32 cellular contexts compared by ENCODE assay signal in genomic region chr5:151580858-151581257, GRCh38. TPM values are rescaled to one million over a fixed set of nuclear protein-coding genes. Genes with fewer than 3 reads are reported as not detected.
DNase-seq lines count a peak whose midpoint lies in the region; FAIRE-seq and TF ChIP-seq lines count a peak whose summit lies in the region.
"Had no signal": no experiment of that assay in that cellular context is flagged by ENCODE, and none has a peak within 500 bp of the region (broad histone marks: within the 10 kb centered on the region; RNA-seq: fewer than 3 reads in every experiment).

No MANE protein-coding gene starts in this region.

- H3K4ac ChIP-seq in H1 (replicated peaks; ENCODE audit: insufficient read length, low read depth, low read length): no peak overlapping the region

- no peak for TF ChIP-seq POLR2A in H1 (IDR thresholded peaks at IDR 0.05; ENCODE audit: control extremely low read depth in 1 of 2, low read depth in 2 of 2, low read length in 2 of 2)

- H3K4me3 ChIP-seq in H1 (ENCODE audit: extremely low read depth in 1 of 4, insufficient read depth in 2 of 4, low read depth in 3 of 4, low read length in 4 of 4) (no peak overlapping the region), keratinocyte (ENCODE audit: control insufficient read depth in 2 of 3, extremely low read depth in 1 of 3, insufficient read depth in 2 of 3, low read depth in 1 of 3, low read length in 3 of 3) (peak overlapping the region in 2 of 3 experiments; percentile 7 to 39), thymus (ENCODE audit: low read length) (no peak overlapping the region)
- H3K4me3 ChIP-seq: BLaER1 treated with 17β-estradiol and CSF1 and Interleukin-3, amounts not matched to agents 10 nM and 100 nM; heart right ventricle; psoas muscle; stomach; transverse colon had no signal

- no peak overlapping the region for H3K9ac ChIP-seq in H1 (replicated peaks in 1 of 4; ENCODE audit: extremely low read depth in 1 of 4, low read depth in 3 of 4, low read length in 3 of 4)
- H3K9ac ChIP-seq in keratinocyte (ENCODE audit: control insufficient read depth, extremely low read depth, insufficient read depth, low read length): peak overlapping the region; percentile 80
- H3K9ac ChIP-seq: BLaER1 treated with 17β-estradiol and CSF1 and Interleukin-3, amounts not matched to agents 10 nM and 100 nM had no signal

- POLR2A ChIA-PET in RWPE1 (lab: Yijun Ruan, JAX; ENCODE audit: low non-redundant PET): interaction anchor here (0.7 kb wide), 1 partner anchor 11 kb away, joined by 3 read pairs; no protein-coding TSS in a partner anchor
- POLR2A ChIA-PET in H1 (lab: Charles Lee; ENCODE audit: partially characterized antibody): no interaction called here

- no peak overlapping the region for H4K91ac ChIP-seq in H1 (replicated peaks; ENCODE audit: insufficient read length, low read length)

- no peak overlapping the region for H2BK15ac ChIP-seq in H1 (ENCODE audit: low read length)

- H3K27ac Mint-ChIP-seq in progenitor cell of endocrine pancreas: no peak overlapping the region
- H3K27ac Mint-ChIP-seq: activated CD4-positive, alpha-beta T cell treated with anti-CD3 and anti-CD28 coated beads, Interleukin-2, amount 10 ng/mL, durations not matched to agents 24 days and 14 days; activated naive CD8-positive, alpha-beta T cell treated with anti-CD3 and anti-CD28 coated beads, Interleukin-2, amount 50 U/mL, for 24 hours; immature natural killer cell had no signal

- no peaks in the 10 kb centered on the region for H3K23me2 ChIP-seq in H1 (ENCODE audit: low read depth, low read length)

- H3K9me3 ChIP-seq in H1 (ENCODE audit: insufficient read depth in 2 of 2, low read depth in 1 of 2, low read length in 1 of 2) (no peaks in the 10 kb centered on the region), keratinocyte (ENCODE audit: control insufficient read depth, low read depth, low read length) (no peaks in the 10 kb centered on the region), thymus (ENCODE audit: control insufficient read depth) (no peaks in the 10 kb centered on the region)
- H3K9me3 ChIP-seq: BLaER1 treated with 17β-estradiol and CSF1 and Interleukin-3, amounts not matched to agents 10 nM and 100 nM; heart right ventricle; neutrophil; psoas muscle; stomach; transverse colon had no signal

- no peaks in the 10 kb centered on the region for H3K79me1 ChIP-seq in H1 (ENCODE audit: low read depth, low read length)

- no peak overlapping the region for H2BK120ac ChIP-seq in H1 (replicated peaks; ENCODE audit: low read depth, low read length)

- H3K4me3 Mint-ChIP-seq in progenitor cell of endocrine pancreas (ENCODE audit: low read depth): no peak overlapping the region
- H3K4me3 Mint-ChIP-seq: activated CD4-positive, alpha-beta T cell treated with anti-CD3 and anti-CD28 coated beads, Interleukin-2, amount 10 ng/mL, durations not matched to agents 24 days and 14 days; activated naive CD8-positive, alpha-beta T cell treated with anti-CD3 and anti-CD28 coated beads, Interleukin-2, amount 50 U/mL, for 24 hours; immature natural killer cell had no signal

- 73% methylated on average over 6 of the region's 6 CpGs; no CpG with 5 or more reads in 1 of the 2 experiments for WGBS in H1 (ENCODE audit: extremely low coverage in 1 of 2, insufficient coverage in 1 of 2, insufficient read length in 1 of 2, insufficient replicate concordance in 2 of 2, low coverage in 1 of 2, low lambda C conversion rate in 2 of 2, missing lambda C conversion rate in 1 of 2), 2 experiments
- WGBS in thymus: 92% methylated on average over 6 of the region's 6 CpGs

- H2BK5ac ChIP-seq in H1 (ENCODE audit: low read depth, low read length): no peak overlapping the region

- no peaks in the 10 kb centered on the region for H3K9me3 Mint-ChIP-seq in progenitor cell of endocrine pancreas (ENCODE audit: low read depth)
- H3K9me3 Mint-ChIP-seq: activated CD4-positive, alpha-beta T cell treated with anti-CD3 and anti-CD28 coated beads, Interleukin-2, amount 10 ng/mL, durations not matched to agents 24 days and 14 days; activated naive CD8-positive, alpha-beta T cell treated with anti-CD3 and anti-CD28 coated beads, Interleukin-2, amount 50 U/mL, for 24 hours; immature natural killer cell had no signal

- H3K36me3 ChIP-seq in H1 (ENCODE audit: control insufficient read depth in 2 of 4, insufficient read depth in 4 of 4, low read length in 3 of 4) (no peaks in the 10 kb centered on the region), keratinocyte (ENCODE audit: control insufficient read depth in 2 of 2, extremely low read depth in 1 of 2, insufficient read depth in 2 of 2, low read length in 2 of 2) (peaks cover 12 to 32% of the 10 kb centered on the region in 2 experiments), thymus (ENCODE audit: control insufficient read depth, insufficient read depth) (no peaks in the 10 kb centered on the region)
- H3K36me3 ChIP-seq: BLaER1 treated with 17β-estradiol and CSF1 and Interleukin-3, amounts not matched to agents 10 nM and 100 nM; heart right ventricle; neutrophil; stomach; transverse colon; WERI-Rb-1 had no signal

- H2AFZ ChIP-seq in H1 (ENCODE audit: low read length): peak overlapping the region; percentile 7; the same call in 1 of the 2 replicates
- no peak overlapping the region for H2AFZ ChIP-seq in keratinocyte (ENCODE audit: control insufficient read depth, low read length)

- dilution Hi-C loops in keratinocyte (cut with MboI; ENCODE audit: extremely low pct_ligation_motif_present, low sequenced_read_pairs): no loop called here

- no peak overlapping the region; the same call in 1 of the 2 replicates for H2BK20ac ChIP-seq in H1 (ENCODE audit: low read length)

- H3K36me3 Mint-ChIP-seq in progenitor cell of endocrine pancreas (ENCODE audit: insufficient read depth): no peaks in the 10 kb centered on the region
- H3K36me3 Mint-ChIP-seq: immature natural killer cell had no signal

- TF ChIP-seq CTCF in RWPE1 (conservative IDR thresholded peaks at IDR 0.05; ENCODE audit: low read depth) (no peak), H1 (IDR thresholded peaks at IDR 0.05; ENCODE audit: control extremely low read depth in 1 of 3, insufficient read depth in 1 of 3, low read depth in 1 of 3, low read length in 3 of 3) (0 out of 4 replicates have a peak, but pooled peaks of 1 of the 3 experiments have one; percentile 3), keratinocyte (optimal IDR thresholded peaks at IDR 0.05 in 1 of 3, IDR thresholded peaks at IDR 0.05 in 1 of 3, conservative IDR thresholded peaks at IDR 0.05 in 1 of 3; ENCODE audit: extremely low read depth in 1 of 3, insufficient read depth in 2 of 3, low read length in 3 of 3) (peak in 1 of 3 experiments; percentile 16), progenitor cell of endocrine pancreas (IDR thresholded peaks at IDR 0.05; ENCODE audit: unreplicated experiment) (no peak)

- no peak for FAIRE-seq in H1 (lab: Jason Lieb, UNC)
- peak; percentile 90 for FAIRE-seq in keratinocyte (lab: Jason Lieb, UNC)
- FAIRE-seq: GM18507 had no signal

- H4K5ac ChIP-seq in H1 (ENCODE audit: insufficient read length, low read depth, low read length): no peak overlapping the region

- CTCF ChIA-PET in RWPE1 (lab: Yijun Ruan, JAX) (interaction anchor here (0.6 to 1.2 kb wide), 3 partner anchors 13 to 87 kb away, joined by 3 to 4 read pairs (median 4); no protein-coding TSS in a partner anchor), H1 (lab: Charles Lee; ENCODE audit: partially characterized antibody) (interaction anchor here (0.6 to 2.2 kb wide), 12 partner anchors 11 to 160 kb away, joined by 3 to 9 read pairs (median 4); no protein-coding TSS in a partner anchor)

- H3K27ac ChIP-seq in RWPE1: peak overlapping the region; percentile 98
- no peak overlapping the region for H3K27ac ChIP-seq in H1 (ENCODE audit: low read depth, low read length)
- H3K27ac ChIP-seq in keratinocyte (ENCODE audit: control insufficient read depth, insufficient read depth, low read length): peak overlapping the region; percentile 91
- peak overlapping the region; percentile 62 for H3K27ac ChIP-seq in thymus (ENCODE audit: low read depth)
- H3K27ac ChIP-seq: BLaER1 treated with 17β-estradiol and CSF1 and Interleukin-3, amounts not matched to agents 10 nM and 100 nM; heart right ventricle; HL-60; neutrophil; psoas muscle; stomach; transverse colon had no signal

- no peak overlapping the region for H3K23ac ChIP-seq in H1 (ENCODE audit: insufficient read length)

- no peak overlapping the region for H3K56ac ChIP-seq in H1 (replicated peaks; ENCODE audit: insufficient read length, low read depth, low read length)

- H3K4me2 ChIP-seq in H1 (ENCODE audit: insufficient read depth in 1 of 2, low read depth in 2 of 2, low read length in 2 of 2): no peak overlapping the region
- H3K4me2 ChIP-seq in keratinocyte (ENCODE audit: control insufficient read depth, extremely low read depth, insufficient read depth, low read depth, low read length): peak overlapping the region; percentile 90

- H3K4me1 ChIP-seq in H1 (replicated peaks in 1 of 4; ENCODE audit: control insufficient read depth in 3 of 4, insufficient read depth in 4 of 4, low read length in 3 of 4) (peaks cover 0 to 4% (median 2%) of the 10 kb centered on the region in 4 experiments; a peak in 4 of 7 replicates), keratinocyte (ENCODE audit: control insufficient read depth, extremely low read depth, insufficient read depth, low read length) (peaks cover 67% of the 10 kb centered on the region), thymus (ENCODE audit: control insufficient read depth, insufficient read depth, low read length) (no peaks in the 10 kb centered on the region)
- H3K4me1 ChIP-seq: stomach, transverse colon had no signal

- no peak overlapping the region for H2AK5ac ChIP-seq in H1 (ENCODE audit: low read depth, low read length)

- no peak overlapping the region for H2BK12ac ChIP-seq in H1 (ENCODE audit: low read depth, low read length)

- DNase-seq in RWPE1 (ENCODE audit: low spot score) (no peak), H1 (ENCODE audit: low read depth in 1 of 2, low spot score in 2 of 2) (no peak), keratinocyte (ENCODE audit: low read depth, low spot score) (no peak), progenitor cell of endocrine pancreas (ENCODE audit: low spot score, unreplicated experiment) (no peak), DMS79 treated with DMSO at 0.1 percent for 48 hours (lab: John Stamatoyannopoulos, UW) (no peak), glomerular visceral epithelial cell (ENCODE audit: extremely low spot score) (no peak)
- DNase-seq: activated CD4-positive, alpha-beta T cell treated with anti-CD3 and anti-CD28 coated beads, Interleukin-2, amount 10 ng/mL, durations not matched to agents 24 days and 14 days; activated naive CD8-positive, alpha-beta T cell treated with anti-CD3 and anti-CD28 coated beads, Interleukin-2, amount 50 U/mL, for 24 hours; activated T-cell treated with anti-CD3 and anti-CD28 coated beads, Interleukin-2, amount 50 U/mL, for 1 hour; cerebellar nuclear complex; DMS79; foreskin fibroblast; heart right ventricle; immature natural killer cell; Kasumi-1; mesenchymal stem cell; MV-4-11; NCI-H146; NCI-H2171; psoas muscle; SHP77 treated with DMSO at 0.1 percent for 48 hours; stomach; T-helper 9 cell; transverse colon; WERI-Rb-1 had no signal

- TF ChIP-seq RAD21 in H1 (IDR thresholded peaks at IDR 0.05 in 1 of 2, conservative IDR thresholded peaks at IDR 0.05 in 1 of 2; ENCODE audit: low read depth in 2 of 2, low read length in 2 of 2): no peak; a peak in 1 of 4 replicates

- H3K9me1 ChIP-seq in keratinocyte (ENCODE audit: control insufficient read depth, extremely low read depth, insufficient read depth, low read length): peaks cover 3% of the 10 kb centered on the region

- no peak overlapping the region for H3K18ac ChIP-seq in H1 (ENCODE audit: extremely low read depth, low read length)

- peaks cover 14% of the 10 kb centered on the region for H3K27me3 Mint-ChIP-seq in progenitor cell of endocrine pancreas
- H3K27me3 Mint-ChIP-seq: activated naive CD8-positive, alpha-beta T cell treated with anti-CD3 and anti-CD28 coated beads, Interleukin-2, amount 50 U/mL, for 24 hours had no signal

- no peaks in the 10 kb centered on the region for H3K79me2 ChIP-seq in H1 (ENCODE audit: control insufficient read depth in 1 of 2, insufficient read depth in 2 of 2, low read length in 2 of 2)
- peaks cover 89% of the 10 kb centered on the region for H3K79me2 ChIP-seq in keratinocyte (ENCODE audit: control insufficient read depth, insufficient read depth, low read length)

- H3K14ac ChIP-seq in H1 (ENCODE audit: insufficient read length): no peak overlapping the region

- H3K4me1 Mint-ChIP-seq in progenitor cell of endocrine pancreas (ENCODE audit: low read depth): no peaks in the 10 kb centered on the region
- H3K4me1 Mint-ChIP-seq: immature natural killer cell had no signal

- no peak for TF ChIP-seq EP300 in H1 (IDR thresholded peaks at IDR 0.05; ENCODE audit: borderline replicate concordance in 1 of 2, low read depth in 2 of 2, low read length in 2 of 2)

- H4K20me1 ChIP-seq in H1 (replicated peaks in 1 of 2; ENCODE audit: control insufficient read depth in 1 of 2, insufficient read depth in 2 of 2, low read length in 2 of 2): no peaks in the 10 kb centered on the region
- no peaks in the 10 kb centered on the region for H4K20me1 ChIP-seq in keratinocyte (ENCODE audit: control insufficient read depth, extremely low read depth, insufficient read depth, low read length)
- H4K20me1 ChIP-seq: BLaER1 treated with 17β-estradiol and CSF1 and Interleukin-3, amounts not matched to agents 10 nM and 100 nM had no signal

- no peaks in the 10 kb centered on the region for H3K27me3 ChIP-seq in H1 (replicated peaks in 1 of 4; ENCODE audit: control insufficient read depth in 3 of 4, extremely low read depth in 1 of 4, insufficient read depth in 3 of 4, low read length in 3 of 4)
- no peaks in the 10 kb centered on the region for H3K27me3 ChIP-seq in keratinocyte (ENCODE audit: control insufficient read depth, extremely low read depth, insufficient read depth, low read length)
- H3K27me3 ChIP-seq in thymus (ENCODE audit: control insufficient read depth, insufficient read depth): no peaks in the 10 kb centered on the region
- H3K27me3 ChIP-seq: BLaER1 treated with 17β-estradiol and CSF1 and Interleukin-3, amounts not matched to agents 10 nM and 100 nM; neutrophil; transverse colon had no signal

- no peak overlapping the region for H4K8ac ChIP-seq in H1 (ENCODE audit: extremely low read depth, insufficient read depth, low read length)

RNA-seq across cellular contexts. Expression of gene FAT2, which starts 10.3 kb away (rescaled TPM):
- total RNA-seq in H1 (2021; fragmentation: NEBNext Ultra II Directional; extraction: Animal tissue kit (Norgen Biotek cat#: 25700)): 0.29 and 0.30 TPM in 2 replicates
- polyA plus RNA-seq in H1 (2011; rRNA removed) (0.09 and 0.12 TPM in 2 replicates), keratinocyte (35.0 to 58.0 TPM (median 51.5 TPM) in 3 replicates), thymus (2.7 TPM)
- polyA plus RNA-seq in H1 (2011; cell fraction: cytosol; rRNA removed): 0.08 TPM
- 0.24 TPM for polyA plus RNA-seq in H1 (2011; cell fraction: nucleus; rRNA removed)
- 0.20 to 0.37 TPM (median 0.28 TPM) in 4 replicates for polyA plus RNA-seq in H1 (2012, experiment 1 of 2)
- 0.03 TPM for polyA plus RNA-seq in H1 (2012, experiment 2 of 2)
- 0.04 TPM for polyA plus RNA-seq in H1 (2013, experiment 1 of 2)
- polyA plus RNA-seq in H1 (2013, experiment 2 of 2): 0.04 TPM
- 0.35 and 0.68 TPM in 2 replicates for polyA minus RNA-seq in H1 (2011; rRNA and poly(A)+ RNA removed)
- 0.22 TPM for polyA minus RNA-seq in H1 (2011; cell fraction: cytosol; rRNA and poly(A)+ RNA removed)
- polyA minus RNA-seq in H1 (2011; cell fraction: nucleus; rRNA and poly(A)+ RNA removed): 0.70 TPM
- polyA plus RNA-seq in keratinocyte (2011; ENCODE audit: low read depth): 20.3 TPM
- 12.5 and 14.2 TPM in 2 replicates for polyA plus RNA-seq in keratinocyte (2011; cell fraction: cytosol; rRNA removed)
- polyA plus RNA-seq in keratinocyte (2011; cell fraction: nucleus; rRNA removed): 217 and 259 TPM in 2 replicates
- 44.0 and 58.0 TPM in 2 replicates for polyA plus RNA-seq in keratinocyte (2012; ENCODE audit: low replicate concordance)
- 219 to 287 TPM (median 236 TPM) in 3 replicates for polyA minus RNA-seq in keratinocyte
- polyA minus RNA-seq in keratinocyte (2011; cell fraction: cytosol; rRNA and poly(A)+ RNA removed): 63.1 TPM
- polyA minus RNA-seq in keratinocyte (2011; cell fraction: nucleus; rRNA and poly(A)+ RNA removed): 484 and 633 TPM in 2 replicates
- 0.05 and 0.07 TPM in 2 replicates for total RNA-seq in progenitor cell of endocrine pancreas
- total RNA-seq: activated CD4-positive, alpha-beta T cell treated with anti-CD3 and anti-CD28 coated beads, Interleukin-2, amount 10 ng/mL, durations not matched to agents 24 days and 14 days; activated CD8-positive, alpha-beta memory T cell treated with anti-CD3 and anti-CD28 coated beads for 36 hours; left lobe of liver; transverse colon had no signal
- polyA plus RNA-seq: immature natural killer cell had no signal

Comparison
In these comparisons a context has a peak if more than half of its experiments do, and no peak if none do; other contexts are left out.
1. H3K4me3 ChIP-seq: peak in keratinocyte (2 of 3); none in H1 (0 of 4) and thymus (single experiment).